1 cellular context compared by ENCODE assay signal in the genomic region with DNA sequence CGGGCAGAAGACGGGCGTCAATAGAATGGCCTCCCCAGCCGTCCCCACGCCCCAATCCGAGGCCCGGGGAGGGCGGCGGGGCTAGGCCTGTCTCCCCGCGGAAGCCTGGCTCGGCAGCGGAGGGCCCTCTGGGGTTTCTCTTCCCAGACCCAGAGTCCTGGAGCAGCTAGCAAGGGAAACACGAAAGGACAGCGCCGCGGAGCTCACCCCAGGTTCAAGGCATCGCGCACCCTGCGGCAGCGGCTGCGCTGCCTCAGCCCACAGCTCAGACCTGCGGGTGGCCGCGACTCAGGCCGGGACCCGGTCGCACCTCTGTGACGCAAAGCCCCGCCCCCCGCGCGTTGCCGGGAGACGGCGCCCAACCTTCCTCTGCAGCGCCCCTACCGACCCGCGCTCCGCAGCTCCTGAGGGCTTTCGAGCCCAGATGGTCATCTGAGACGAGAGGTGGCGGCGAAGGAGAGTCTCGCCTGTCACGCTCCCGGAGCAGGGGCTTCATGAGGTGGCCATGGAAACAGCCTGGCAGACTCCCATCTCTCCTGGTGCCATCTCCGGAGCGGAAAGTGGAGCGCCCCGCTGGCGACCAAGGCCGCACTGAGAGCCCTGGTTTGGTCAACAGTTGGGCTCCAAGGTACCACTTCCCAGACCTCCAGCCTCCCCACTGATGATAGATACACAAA.
A peak's percentile ranks its signal among the peaks of the same experiment; 100 is the strongest.
TF ChIP-seq lines count a peak whose summit lies in the region.

A gene with protein sequence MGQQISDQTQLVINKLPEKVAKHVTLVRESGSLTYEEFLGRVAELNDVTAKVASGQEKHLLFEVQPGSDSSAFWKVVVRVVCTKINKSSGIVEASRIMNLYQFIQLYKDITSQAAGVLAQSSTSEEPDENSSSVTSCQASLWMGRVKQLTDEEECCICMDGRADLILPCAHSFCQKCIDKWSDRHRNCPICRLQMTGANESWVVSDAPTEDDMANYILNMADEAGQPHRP (minus strand): TSS at position 273 of the 677 bp plus-strand sequence. CDS start 7,029 bp downstream, outside the sequence.

TF ChIP-seq in HEK293, 187 proteins besides CTCF, POLR2A, EP300 and RAD21 (continued from another document and continues in another):
- TF ChIP-seq ZNF626 (tag by site-specific recombination; IDR thresholded peaks at IDR 0.05) (no peak), ZNF596 (tag by site-specific recombination; IDR thresholded peaks at IDR 0.05) (no peak), ZNF155 (tag by site-specific recombination; IDR thresholded peaks at IDR 0.05) (no peak), ZNF10 (tag by site-specific recombination; IDR thresholded peaks at IDR 0.05) (no peak), ZNF114 (tag by site-specific recombination; IDR thresholded peaks at IDR 0.05) (no peak), EGR2 (tag by site-specific recombination; IDR thresholded peaks at IDR 0.05; ENCODE audit: low read depth) (peak; percentile 34), GFI1B (tag by site-specific recombination; IDR thresholded peaks at IDR 0.05) (no peak), ZBTB48 (tag by site-specific recombination; IDR thresholded peaks at IDR 0.05) (no peak; the same call in 1 of the 2 replicates), OVOL3 (tag by site-specific recombination; IDR thresholded peaks at IDR 0.05) (no peak), ZNF561 (tag by site-specific recombination; IDR thresholded peaks at IDR 0.05; ENCODE audit: borderline replicate concordance) (0 out of 2 replicates have a peak, but pooled peaks have one; percentile 33), OSR2 (tag by site-specific recombination; IDR thresholded peaks at IDR 0.05) (0 out of 2 replicates have a peak, but pooled peaks have one; percentile 7), ZNF19 (tag by site-specific recombination; IDR thresholded peaks at IDR 0.05; ENCODE audit: low read depth) (no peak), ZNF707 (tag by site-specific recombination; IDR thresholded peaks at IDR 0.05) (no peak), ZNF585B (tag by site-specific recombination; IDR thresholded peaks at IDR 0.05) (no peak), GLI2 (tag by site-specific recombination; IDR thresholded peaks at IDR 0.05; ENCODE audit: borderline replicate concordance, low read depth) (no peak), MZF1 (tag by site-specific recombination; IDR thresholded peaks at IDR 0.05; ENCODE audit: borderline replicate concordance) (no peak), BCL11B (tag by site-specific recombination; IDR thresholded peaks at IDR 0.05; ENCODE audit: low read depth) (no peak), GLI4 (tag by site-specific recombination; IDR thresholded peaks at IDR 0.05) (no peak), KLF8 (tag by site-specific recombination; IDR thresholded peaks at IDR 0.05) (peak; percentile 75), TRIM28 (IDR thresholded peaks at IDR 0.05; ENCODE audit: borderline replicate concordance, low read length) (peak; percentile 67; the same call in 1 of the 2 replicates), KLF16 (tag by site-specific recombination; IDR thresholded peaks at IDR 0.05) (peak; percentile 87), TCF7L2 (IDR thresholded peaks at IDR 0.05; ENCODE audit: borderline replicate concordance, low read depth, low read length) (peak; percentile 12; the same call in 1 of the 2 replicates), MYNN (tag by site-specific recombination; IDR thresholded peaks at IDR 0.05; ENCODE audit: borderline replicate concordance) (no peak), SP2 (tag by site-specific recombination; IDR thresholded peaks at IDR 0.05) (peak; percentile 64), ZNF341 (tag by site-specific recombination; IDR thresholded peaks at IDR 0.05; ENCODE audit: low read depth) (peak; percentile 46; the same call in 1 of the 2 replicates), PRDM1 (tag by site-specific recombination; IDR thresholded peaks at IDR 0.05) (no peak), KLF9 (tag by site-specific recombination; IDR thresholded peaks at IDR 0.05; ENCODE audit: low read depth) (peak; percentile 91), ZFP37 (tag by site-specific recombination; IDR thresholded peaks at IDR 0.05) (0 out of 2 replicates have a peak, but pooled peaks have one; percentile 48), ZNF624 (tag by site-specific recombination; IDR thresholded peaks at IDR 0.05) (no peak), ZNF335 (tag by site-specific recombination; conservative IDR thresholded peaks at IDR 0.05) (peak; percentile 96), ZNF394 (tag by site-specific recombination; IDR thresholded peaks at IDR 0.05; ENCODE audit: borderline replicate concordance) (no peak), ZNF544 (tag by site-specific recombination; IDR thresholded peaks at IDR 0.05) (no peak), ZNF239 (tag by site-specific recombination; IDR thresholded peaks at IDR 0.05) (no peak), ZNF521 (tag by site-specific recombination; IDR thresholded peaks at IDR 0.05) (no peak), ZNF23 (tag by site-specific recombination; IDR thresholded peaks at IDR 0.05; ENCODE audit: borderline replicate concordance) (no peak)
- TF ChIP-seq, protein P1, sequence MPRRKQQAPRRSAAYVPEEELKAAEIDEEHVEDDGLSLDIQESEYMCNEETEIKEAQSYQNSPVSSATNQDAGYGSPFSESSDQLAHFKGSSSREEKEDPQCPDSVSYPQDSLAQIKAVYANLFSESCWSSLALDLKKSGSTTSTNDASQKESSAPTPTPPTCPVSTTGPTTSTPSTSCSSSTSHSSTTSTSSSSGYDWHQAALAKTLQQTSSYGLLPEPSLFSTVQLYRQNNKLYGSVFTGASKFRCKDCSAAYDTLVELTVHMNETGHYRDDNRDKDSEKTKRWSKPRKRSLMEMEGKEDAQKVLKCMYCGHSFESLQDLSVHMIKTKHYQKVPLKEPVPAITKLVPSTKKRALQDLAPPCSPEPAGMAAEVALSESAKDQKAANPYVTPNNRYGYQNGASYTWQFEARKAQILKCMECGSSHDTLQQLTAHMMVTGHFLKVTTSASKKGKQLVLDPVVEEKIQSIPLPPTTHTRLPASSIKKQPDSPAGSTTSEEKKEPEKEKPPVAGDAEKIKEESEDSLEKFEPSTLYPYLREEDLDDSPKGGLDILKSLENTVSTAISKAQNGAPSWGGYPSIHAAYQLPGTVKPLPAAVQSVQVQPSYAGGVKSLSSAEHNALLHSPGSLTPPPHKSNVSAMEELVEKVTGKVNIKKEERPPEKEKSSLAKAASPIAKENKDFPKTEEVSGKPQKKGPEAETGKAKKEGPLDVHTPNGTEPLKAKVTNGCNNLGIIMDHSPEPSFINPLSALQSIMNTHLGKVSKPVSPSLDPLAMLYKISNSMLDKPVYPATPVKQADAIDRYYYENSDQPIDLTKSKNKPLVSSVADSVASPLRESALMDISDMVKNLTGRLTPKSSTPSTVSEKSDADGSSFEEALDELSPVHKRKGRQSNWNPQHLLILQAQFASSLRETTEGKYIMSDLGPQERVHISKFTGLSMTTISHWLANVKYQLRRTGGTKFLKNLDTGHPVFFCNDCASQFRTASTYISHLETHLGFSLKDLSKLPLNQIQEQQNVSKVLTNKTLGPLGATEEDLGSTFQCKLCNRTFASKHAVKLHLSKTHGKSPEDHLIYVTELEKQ (tag by site-specific recombination; IDR thresholded peaks at IDR 0.05; ENCODE audit: borderline replicate concordance), result no peak
- TF ChIP-seq, protein P2, sequence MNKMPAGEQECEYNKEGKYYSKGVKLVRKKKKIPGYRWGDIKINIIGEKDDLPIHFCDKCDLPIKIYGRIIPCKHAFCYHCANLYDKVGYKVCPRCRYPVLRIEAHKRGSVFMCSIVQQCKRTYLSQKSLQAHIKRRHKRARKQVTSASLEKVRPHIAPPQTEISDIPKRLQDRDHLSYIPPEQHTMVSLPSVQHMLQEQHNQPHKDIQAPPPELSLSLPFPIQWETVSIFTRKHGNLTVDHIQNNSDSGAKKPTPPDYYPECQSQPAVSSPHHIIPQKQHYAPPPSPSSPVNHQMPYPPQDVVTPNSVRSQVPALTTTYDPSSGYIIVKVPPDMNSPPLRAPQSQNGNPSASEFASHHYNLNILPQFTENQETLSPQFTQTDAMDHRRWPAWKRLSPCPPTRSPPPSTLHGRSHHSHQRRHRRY (tag by site-specific recombination; IDR thresholded peaks at IDR 0.05), result no peak
- TF ChIP-seq, protein P3, sequence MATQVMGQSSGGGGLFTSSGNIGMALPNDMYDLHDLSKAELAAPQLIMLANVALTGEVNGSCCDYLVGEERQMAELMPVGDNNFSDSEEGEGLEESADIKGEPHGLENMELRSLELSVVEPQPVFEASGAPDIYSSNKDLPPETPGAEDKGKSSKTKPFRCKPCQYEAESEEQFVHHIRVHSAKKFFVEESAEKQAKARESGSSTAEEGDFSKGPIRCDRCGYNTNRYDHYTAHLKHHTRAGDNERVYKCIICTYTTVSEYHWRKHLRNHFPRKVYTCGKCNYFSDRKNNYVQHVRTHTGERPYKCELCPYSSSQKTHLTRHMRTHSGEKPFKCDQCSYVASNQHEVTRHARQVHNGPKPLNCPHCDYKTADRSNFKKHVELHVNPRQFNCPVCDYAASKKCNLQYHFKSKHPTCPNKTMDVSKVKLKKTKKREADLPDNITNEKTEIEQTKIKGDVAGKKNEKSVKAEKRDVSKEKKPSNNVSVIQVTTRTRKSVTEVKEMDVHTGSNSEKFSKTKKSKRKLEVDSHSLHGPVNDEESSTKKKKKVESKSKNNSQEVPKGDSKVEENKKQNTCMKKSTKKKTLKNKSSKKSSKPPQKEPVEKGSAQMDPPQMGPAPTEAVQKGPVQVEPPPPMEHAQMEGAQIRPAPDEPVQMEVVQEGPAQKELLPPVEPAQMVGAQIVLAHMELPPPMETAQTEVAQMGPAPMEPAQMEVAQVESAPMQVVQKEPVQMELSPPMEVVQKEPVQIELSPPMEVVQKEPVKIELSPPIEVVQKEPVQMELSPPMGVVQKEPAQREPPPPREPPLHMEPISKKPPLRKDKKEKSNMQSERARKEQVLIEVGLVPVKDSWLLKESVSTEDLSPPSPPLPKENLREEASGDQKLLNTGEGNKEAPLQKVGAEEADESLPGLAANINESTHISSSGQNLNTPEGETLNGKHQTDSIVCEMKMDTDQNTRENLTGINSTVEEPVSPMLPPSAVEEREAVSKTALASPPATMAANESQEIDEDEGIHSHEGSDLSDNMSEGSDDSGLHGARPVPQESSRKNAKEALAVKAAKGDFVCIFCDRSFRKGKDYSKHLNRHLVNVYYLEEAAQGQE (tag by site-specific recombination; IDR thresholded peaks at IDR 0.05), result peak; percentile 47; the same call in 1 of the 2 replicates
- TF ChIP-seq, protein P4, sequence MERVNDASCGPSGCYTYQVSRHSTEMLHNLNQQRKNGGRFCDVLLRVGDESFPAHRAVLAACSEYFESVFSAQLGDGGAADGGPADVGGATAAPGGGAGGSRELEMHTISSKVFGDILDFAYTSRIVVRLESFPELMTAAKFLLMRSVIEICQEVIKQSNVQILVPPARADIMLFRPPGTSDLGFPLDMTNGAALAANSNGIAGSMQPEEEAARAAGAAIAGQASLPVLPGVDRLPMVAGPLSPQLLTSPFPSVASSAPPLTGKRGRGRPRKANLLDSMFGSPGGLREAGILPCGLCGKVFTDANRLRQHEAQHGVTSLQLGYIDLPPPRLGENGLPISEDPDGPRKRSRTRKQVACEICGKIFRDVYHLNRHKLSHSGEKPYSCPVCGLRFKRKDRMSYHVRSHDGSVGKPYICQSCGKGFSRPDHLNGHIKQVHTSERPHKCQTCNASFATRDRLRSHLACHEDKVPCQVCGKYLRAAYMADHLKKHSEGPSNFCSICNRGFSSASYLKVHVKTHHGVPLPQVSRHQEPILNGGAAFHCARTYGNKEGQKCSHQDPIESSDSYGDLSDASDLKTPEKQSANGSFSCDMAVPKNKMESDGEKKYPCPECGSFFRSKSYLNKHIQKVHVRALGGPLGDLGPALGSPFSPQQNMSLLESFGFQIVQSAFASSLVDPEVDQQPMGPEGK (tag by site-specific recombination; IDR thresholded peaks at IDR 0.05), result peak; percentile 73
- TF ChIP-seq, protein P5, sequence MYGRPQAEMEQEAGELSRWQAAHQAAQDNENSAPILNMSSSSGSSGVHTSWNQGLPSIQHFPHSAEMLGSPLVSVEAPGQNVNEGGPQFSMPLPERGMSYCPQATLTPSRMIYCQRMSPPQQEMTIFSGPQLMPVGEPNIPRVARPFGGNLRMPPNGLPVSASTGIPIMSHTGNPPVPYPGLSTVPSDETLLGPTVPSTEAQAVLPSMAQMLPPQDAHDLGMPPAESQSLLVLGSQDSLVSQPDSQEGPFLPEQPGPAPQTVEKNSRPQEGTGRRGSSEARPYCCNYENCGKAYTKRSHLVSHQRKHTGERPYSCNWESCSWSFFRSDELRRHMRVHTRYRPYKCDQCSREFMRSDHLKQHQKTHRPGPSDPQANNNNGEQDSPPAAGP (tag by site-specific recombination; IDR thresholded peaks at IDR 0.05), result peak; percentile 66
- TF ChIP-seq, protein P6, sequence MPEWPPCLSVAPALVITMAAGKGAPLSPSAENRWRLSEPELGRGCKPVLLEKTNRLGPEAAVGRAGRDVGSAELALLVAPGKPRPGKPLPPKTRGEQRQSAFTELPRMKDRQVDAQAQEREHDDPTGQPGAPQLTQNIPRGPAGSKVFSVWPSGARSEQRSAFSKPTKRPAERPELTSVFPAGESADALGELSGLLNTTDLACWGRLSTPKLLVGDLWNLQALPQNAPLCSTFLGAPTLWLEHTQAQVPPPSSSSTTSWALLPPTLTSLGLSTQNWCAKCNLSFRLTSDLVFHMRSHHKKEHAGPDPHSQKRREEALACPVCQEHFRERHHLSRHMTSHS (tag by site-specific recombination; IDR thresholded peaks at IDR 0.05), result no peak
- TF ChIP-seq, protein P7, sequence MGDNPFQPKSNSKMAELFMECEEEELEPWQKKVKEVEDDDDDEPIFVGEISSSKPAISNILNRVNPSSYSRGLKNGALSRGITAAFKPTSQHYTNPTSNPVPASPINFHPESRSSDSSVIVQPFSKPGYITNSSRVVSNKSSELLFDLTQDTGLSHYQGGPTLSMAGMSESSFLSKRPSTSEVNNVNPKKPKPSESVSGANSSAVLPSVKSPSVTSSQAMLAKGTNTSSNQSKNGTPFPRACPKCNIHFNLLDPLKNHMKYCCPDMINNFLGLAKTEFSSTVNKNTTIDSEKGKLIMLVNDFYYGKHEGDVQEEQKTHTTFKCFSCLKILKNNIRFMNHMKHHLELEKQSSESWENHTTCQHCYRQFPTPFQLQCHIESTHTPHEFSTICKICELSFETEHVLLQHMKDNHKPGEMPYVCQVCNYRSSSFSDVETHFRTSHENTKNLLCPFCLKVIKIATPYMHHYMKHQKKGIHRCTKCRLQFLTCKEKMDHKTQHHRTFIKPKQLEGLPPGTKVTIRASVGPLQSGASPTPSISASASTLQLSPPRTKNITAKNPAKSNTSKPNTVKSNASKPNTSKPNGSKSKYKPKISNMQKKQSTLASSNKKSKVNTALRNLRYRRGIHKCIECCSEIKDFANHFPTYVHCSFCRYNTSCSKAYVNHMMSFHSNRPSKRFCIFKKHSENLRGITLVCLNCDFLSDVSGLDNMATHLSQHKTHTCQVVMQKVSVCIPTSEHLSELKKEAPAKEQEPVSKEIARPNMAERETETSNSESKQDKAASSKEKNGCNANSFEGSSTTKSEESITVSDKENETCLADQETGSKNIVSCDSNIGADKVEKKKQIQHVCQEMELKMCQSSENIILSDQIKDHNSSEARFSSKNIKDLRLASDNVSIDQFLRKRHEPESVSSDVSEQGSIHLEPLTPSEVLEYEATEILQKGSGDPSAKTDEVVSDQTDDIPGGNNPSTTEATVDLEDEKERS (tag by site-specific recombination; IDR thresholded peaks at IDR 0.05), result no peak; the same call in 1 of the 2 replicates
- TF ChIP-seq, protein P8, sequence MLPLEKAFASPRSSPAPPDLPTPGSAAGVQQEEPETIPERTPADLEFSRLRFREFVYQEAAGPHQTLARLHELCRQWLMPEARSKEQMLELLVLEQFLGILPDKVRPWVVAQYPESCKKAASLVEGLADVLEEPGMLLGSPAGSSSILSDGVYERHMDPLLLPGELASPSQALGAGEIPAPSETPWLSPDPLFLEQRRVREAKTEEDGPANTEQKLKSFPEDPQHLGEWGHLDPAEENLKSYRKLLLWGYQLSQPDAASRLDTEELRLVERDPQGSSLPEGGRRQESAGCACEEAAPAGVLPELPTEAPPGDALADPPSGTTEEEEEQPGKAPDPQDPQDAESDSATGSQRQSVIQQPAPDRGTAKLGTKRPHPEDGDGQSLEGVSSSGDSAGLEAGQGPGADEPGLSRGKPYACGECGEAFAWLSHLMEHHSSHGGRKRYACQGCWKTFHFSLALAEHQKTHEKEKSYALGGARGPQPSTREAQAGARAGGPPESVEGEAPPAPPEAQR (tag by site-specific recombination; IDR thresholded peaks at IDR 0.05), result no peak
